ENCODE assay signal across 1 cellular context in the genomic region with DNA sequence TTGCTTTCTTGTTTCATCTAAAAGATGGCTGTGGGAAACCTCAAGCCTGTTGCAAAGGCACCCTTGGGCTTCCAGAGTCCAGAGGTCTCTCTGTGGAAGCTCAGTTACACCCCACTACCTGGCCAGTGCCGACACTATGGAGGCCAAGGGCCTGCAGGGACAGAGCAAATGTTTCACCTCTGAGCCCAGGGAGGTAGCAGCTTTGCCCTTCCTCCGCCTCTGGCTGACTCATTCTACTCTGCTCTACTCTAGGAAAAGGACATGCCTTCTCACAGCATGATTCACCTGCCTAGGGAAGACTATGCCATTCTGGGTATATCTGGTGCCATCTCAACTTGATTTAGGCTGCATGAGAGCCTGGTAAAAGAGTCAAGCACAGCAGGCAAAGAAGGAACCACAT.
TF ChIP-seq lines count a peak whose summit lies in the region.

No MANE protein-coding gene starts in this region.

TF ChIP-seq in SK-N-SH treated with all-trans-retinoic acid at 6 μM for 48 hours, 23 proteins besides CTCF, POLR2A, EP300 and RAD21 (continued from another document):
- TF ChIP-seq, protein P1, sequence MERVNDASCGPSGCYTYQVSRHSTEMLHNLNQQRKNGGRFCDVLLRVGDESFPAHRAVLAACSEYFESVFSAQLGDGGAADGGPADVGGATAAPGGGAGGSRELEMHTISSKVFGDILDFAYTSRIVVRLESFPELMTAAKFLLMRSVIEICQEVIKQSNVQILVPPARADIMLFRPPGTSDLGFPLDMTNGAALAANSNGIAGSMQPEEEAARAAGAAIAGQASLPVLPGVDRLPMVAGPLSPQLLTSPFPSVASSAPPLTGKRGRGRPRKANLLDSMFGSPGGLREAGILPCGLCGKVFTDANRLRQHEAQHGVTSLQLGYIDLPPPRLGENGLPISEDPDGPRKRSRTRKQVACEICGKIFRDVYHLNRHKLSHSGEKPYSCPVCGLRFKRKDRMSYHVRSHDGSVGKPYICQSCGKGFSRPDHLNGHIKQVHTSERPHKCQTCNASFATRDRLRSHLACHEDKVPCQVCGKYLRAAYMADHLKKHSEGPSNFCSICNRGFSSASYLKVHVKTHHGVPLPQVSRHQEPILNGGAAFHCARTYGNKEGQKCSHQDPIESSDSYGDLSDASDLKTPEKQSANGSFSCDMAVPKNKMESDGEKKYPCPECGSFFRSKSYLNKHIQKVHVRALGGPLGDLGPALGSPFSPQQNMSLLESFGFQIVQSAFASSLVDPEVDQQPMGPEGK (CRISPR knock-in tag; IDR thresholded peaks at IDR 0.05; ENCODE audit: borderline replicate concordance): no peak
- TF ChIP-seq ARNTL (CRISPR knock-in tag; IDR thresholded peaks at IDR 0.05; ENCODE audit: borderline replicate concordance, low read depth): no peak
- TF ChIP-seq GLIS3 (CRISPR knock-in tag; IDR thresholded peaks at IDR 0.05): no peak
- TF ChIP-seq, protein P2, sequence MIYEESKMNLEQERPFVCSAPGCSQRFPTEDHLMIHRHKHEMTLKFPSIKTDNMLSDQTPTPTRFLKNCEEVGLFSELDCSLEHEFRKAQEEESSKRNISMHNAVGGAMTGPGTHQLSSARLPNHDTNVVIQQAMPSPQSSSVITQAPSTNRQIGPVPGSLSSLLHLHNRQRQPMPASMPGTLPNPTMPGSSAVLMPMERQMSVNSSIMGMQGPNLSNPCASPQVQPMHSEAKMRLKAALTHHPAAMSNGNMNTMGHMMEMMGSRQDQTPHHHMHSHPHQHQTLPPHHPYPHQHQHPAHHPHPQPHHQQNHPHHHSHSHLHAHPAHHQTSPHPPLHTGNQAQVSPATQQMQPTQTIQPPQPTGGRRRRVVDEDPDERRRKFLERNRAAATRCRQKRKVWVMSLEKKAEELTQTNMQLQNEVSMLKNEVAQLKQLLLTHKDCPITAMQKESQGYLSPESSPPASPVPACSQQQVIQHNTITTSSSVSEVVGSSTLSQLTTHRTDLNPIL (CRISPR knock-in tag; IDR thresholded peaks at IDR 0.05; ENCODE audit: low read depth): no peak
- TF ChIP-seq, protein P3, sequence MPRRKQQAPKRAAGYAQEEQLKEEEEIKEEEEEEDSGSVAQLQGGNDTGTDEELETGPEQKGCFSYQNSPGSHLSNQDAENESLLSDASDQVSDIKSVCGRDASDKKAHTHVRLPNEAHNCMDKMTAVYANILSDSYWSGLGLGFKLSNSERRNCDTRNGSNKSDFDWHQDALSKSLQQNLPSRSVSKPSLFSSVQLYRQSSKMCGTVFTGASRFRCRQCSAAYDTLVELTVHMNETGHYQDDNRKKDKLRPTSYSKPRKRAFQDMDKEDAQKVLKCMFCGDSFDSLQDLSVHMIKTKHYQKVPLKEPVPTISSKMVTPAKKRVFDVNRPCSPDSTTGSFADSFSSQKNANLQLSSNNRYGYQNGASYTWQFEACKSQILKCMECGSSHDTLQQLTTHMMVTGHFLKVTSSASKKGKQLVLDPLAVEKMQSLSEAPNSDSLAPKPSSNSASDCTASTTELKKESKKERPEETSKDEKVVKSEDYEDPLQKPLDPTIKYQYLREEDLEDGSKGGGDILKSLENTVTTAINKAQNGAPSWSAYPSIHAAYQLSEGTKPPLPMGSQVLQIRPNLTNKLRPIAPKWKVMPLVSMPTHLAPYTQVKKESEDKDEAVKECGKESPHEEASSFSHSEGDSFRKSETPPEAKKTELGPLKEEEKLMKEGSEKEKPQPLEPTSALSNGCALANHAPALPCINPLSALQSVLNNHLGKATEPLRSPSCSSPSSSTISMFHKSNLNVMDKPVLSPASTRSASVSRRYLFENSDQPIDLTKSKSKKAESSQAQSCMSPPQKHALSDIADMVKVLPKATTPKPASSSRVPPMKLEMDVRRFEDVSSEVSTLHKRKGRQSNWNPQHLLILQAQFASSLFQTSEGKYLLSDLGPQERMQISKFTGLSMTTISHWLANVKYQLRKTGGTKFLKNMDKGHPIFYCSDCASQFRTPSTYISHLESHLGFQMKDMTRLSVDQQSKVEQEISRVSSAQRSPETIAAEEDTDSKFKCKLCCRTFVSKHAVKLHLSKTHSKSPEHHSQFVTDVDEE (CRISPR knock-in tag; IDR thresholded peaks at IDR 0.05): no peak
- no peak for TF ChIP-seq OSR1 (CRISPR knock-in tag; IDR thresholded peaks at IDR 0.05)
- TF ChIP-seq ESRRG (CRISPR knock-in tag; IDR thresholded peaks at IDR 0.05): no peak
- no peak for TF ChIP-seq ZC3H10 (CRISPR knock-in tag; IDR thresholded peaks at IDR 0.05)
